In genomic region chr16:6797223-6797622, GRCh38 we compare ENCODE assay signal across 9 cellular contexts.
"Had no signal": no experiment of that assay in that cellular context is flagged by ENCODE, and none has a peak within 500 bp of the region (broad histone marks: within the 10 kb centered on the region; RNA-seq: fewer than 3 reads in every experiment).

No MANE protein-coding gene starts in this region.

- H3K36me3 ChIP-seq: HAP-1 had no signal

- H3K4me3 ChIP-seq: GM23338, HAP-1 had no signal

- H2AFZ ChIP-seq: GM23338 had no signal

- H3K27ac ChIP-seq: KMS-11 had no signal

- DNase-seq: H7, HFFc6, Karpas-422, KBM-7 had no signal

- H3K27ac Mint-ChIP-seq: GM23338, HFFc6 had no signal

- H3K9me3 ChIP-seq: HAP-1 had no signal

- H3K4me3 Mint-ChIP-seq: GM23338, HFFc6 had no signal

- H3K4me2 ChIP-seq: GM23338, KMS-11 had no signal

- H3K4me1 ChIP-seq: HAP-1 had no signal

- ATAC-seq: GM23338, HCT116 had no signal

- H3K9ac ChIP-seq: KMS-11 had no signal

- FAIRE-seq: HTR-8/SVneo had no signal
